30 cellular contexts compared by ENCODE assay signal in the genomic region with DNA sequence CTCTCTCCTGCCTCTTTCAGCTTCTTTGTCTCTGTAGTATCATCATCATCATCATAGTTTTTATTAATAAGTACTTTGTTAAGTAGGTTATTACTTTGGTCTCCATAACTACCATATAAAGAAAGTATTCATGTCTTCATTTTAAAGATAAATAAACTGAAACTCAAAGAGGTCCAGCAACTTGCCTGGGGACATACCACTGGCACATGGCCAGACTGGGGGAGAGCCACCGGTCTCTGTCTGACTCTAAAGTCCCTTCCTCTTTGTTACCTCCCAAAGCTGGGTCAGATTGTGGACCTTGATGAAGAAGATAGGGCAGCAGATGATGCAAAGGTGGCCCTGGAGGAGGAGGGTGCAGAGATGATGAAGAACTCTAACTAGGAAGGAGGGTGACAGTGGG. TPM values are rescaled to one million over a fixed set of nuclear protein-coding genes. Genes with fewer than 3 reads are reported as not detected.
"Had no signal": no experiment of that assay in that cellular context is flagged by ENCODE, and none has a peak within 500 bp of the region (broad histone marks: within the 10 kb centered on the region; RNA-seq: fewer than 3 reads in every experiment).

No MANE protein-coding gene starts in this region.

- H2AFZ ChIP-seq: parathyroid adenoma had no signal

- H3K36me3 Mint-ChIP-seq: activated naive CD4-positive, alpha-beta T cell treated with anti-CD3 and anti-CD28 coated beads, Interleukin-2, amount 50 U/mL, for 72 hours; brain; memory B cell; stimulated activated memory B cell treated with anti-CD40 and anti-IgM and Interleukin-4, amounts not matched to agents 10 μg/mL and 1 μg/mL and 100 μg/mL, for 72 hours had no signal

- H3K9ac ChIP-seq: parathyroid adenoma had no signal

- H3K27me3 ChIP-seq: right lobe of liver, upper lobe of left lung had no signal

- H3K4me3 Mint-ChIP-seq: activated CD4-positive, alpha-beta T cell treated with anti-CD3 and anti-CD28 coated beads, Interleukin-2, amount 10 ng/mL, durations not matched to agents 7 days and 5 days; activated CD8-positive, alpha-beta T cell treated with anti-CD3 and anti-CD28 coated beads, Interleukin-2, amount 10 ng/mL, durations not matched to agents 7 days and 5 days; brain; memory B cell; nephron; stimulated activated memory B cell treated with anti-CD40 and anti-IgM and Interleukin-4, amounts not matched to agents 10 μg/mL and 1 μg/mL and 100 μg/mL, for 72 hours had no signal

- ATAC-seq: activated CD8-positive, alpha-beta T cell treated with anti-CD3 and anti-CD28 coated beads, Interleukin-2, amount 10 ng/mL, durations not matched to agents 7 days and 5 days; activated naive CD4-positive, alpha-beta T cell treated with anti-CD3 and anti-CD28 coated beads, Interleukin-2, amount 50 U/mL, for 72 hours; esophagus mucosa; stimulated activated memory B cell treated with anti-CD40 and anti-IgM and Interleukin-4, amounts not matched to agents 10 μg/mL and 1 μg/mL and 100 μg/mL, for 72 hours had no signal

- H3K4me3 ChIP-seq: right lobe of liver, skin epidermis, stomach, upper lobe of left lung had no signal

- H3K27ac Mint-ChIP-seq: activated CD4-positive, alpha-beta T cell treated with anti-CD3 and anti-CD28 coated beads, Interleukin-2, amount 10 ng/mL, durations not matched to agents 7 days and 5 days; activated CD8-positive, alpha-beta T cell treated with anti-CD3 and anti-CD28 coated beads, Interleukin-2, amount 10 ng/mL, durations not matched to agents 7 days and 5 days; brain; memory B cell; stimulated activated memory B cell treated with anti-CD40 and anti-IgM and Interleukin-4, amounts not matched to agents 10 μg/mL and 1 μg/mL and 100 μg/mL, for 72 hours had no signal

- H3K27ac ChIP-seq: parathyroid adenoma, right lobe of liver, stomach, upper lobe of left lung, WERI-Rb-1 had no signal

- H3K36me3 ChIP-seq: right lobe of liver, stomach, upper lobe of left lung, WERI-Rb-1 had no signal

- DNase-seq: activated CD4-positive, alpha-beta T cell treated with anti-CD3 and anti-CD28 coated beads, Interleukin-2, amount 10 ng/mL, durations not matched to agents 7 days and 5 days; activated CD4-positive, CD25-positive, alpha-beta regulatory T cell treated with anti-CD3 and anti-CD28 coated beads, Interleukin-2, amount 50 U/mL, for 72 hours; activated T-cell treated with anti-CD3 and anti-CD28 coated beads, Interleukin-2, amount 50 U/mL, for 1 hour; aorta; caudate nucleus; effector memory CD4-positive, alpha-beta T cell; glutamatergic neuron; hypothalamus; nucleus accumbens; right lobe of liver; stimulated activated CD4-positive, alpha-beta T cell treated with anti-CD3 and anti-CD28 coated beads, Interleukin-2, amount 100 ng/mL, for 24 hours; stomach; T-helper 1 cell; upper lobe of left lung had no signal

- H3K9me3 Mint-ChIP-seq: activated CD4-positive, alpha-beta T cell treated with anti-CD3 and anti-CD28 coated beads, Interleukin-2, amount 10 ng/mL, durations not matched to agents 7 days and 5 days; activated naive CD4-positive, alpha-beta T cell treated with anti-CD3 and anti-CD28 coated beads, Interleukin-2, amount 50 U/mL, for 72 hours; brain; memory B cell; nephron; stimulated activated memory B cell treated with anti-CD40 and anti-IgM and Interleukin-4, amounts not matched to agents 10 μg/mL and 1 μg/mL and 100 μg/mL, for 72 hours had no signal

- H3K4me1 ChIP-seq: parathyroid adenoma, right lobe of liver, upper lobe of left lung had no signal

- H3K9me3 ChIP-seq: right lobe of liver, stomach, upper lobe of left lung had no signal

- H3K4me1 Mint-ChIP-seq: activated CD4-positive, alpha-beta T cell treated with anti-CD3 and anti-CD28 coated beads, Interleukin-2, amount 10 ng/mL, durations not matched to agents 7 days and 5 days; memory B cell; stimulated activated memory B cell treated with anti-CD40 and anti-IgM and Interleukin-4, amounts not matched to agents 10 μg/mL and 1 μg/mL and 100 μg/mL, for 72 hours had no signal

- H3K79me2 ChIP-seq: parathyroid adenoma had no signal

RNA-seq across cellular contexts. Expression of gene CDX1, which starts 8.5 kb away (rescaled TPM):
- total RNA-seq: activated CD4-positive, alpha-beta T cell treated with anti-CD3 and anti-CD28 coated beads, Interleukin-2, amount 10 ng/mL, durations not matched to agents 7 days and 5 days; activated CD8-positive, alpha-beta T cell treated with anti-CD3 and anti-CD28 coated beads, Interleukin-2, amount 10 ng/mL, durations not matched to agents 7 days and 5 days; activated naive CD4-positive, alpha-beta T cell treated with anti-CD3 and anti-CD28 coated beads, Interleukin-2, amount 50 U/mL, for 72 hours; aorta; dermis microvascular lymphatic vessel endothelial cell; esophagus mucosa; frontal cortex; liver; myocyte; right lobe of liver; temporal lobe had no signal
- polyA plus RNA-seq: liver had no signal

RNA-seq across cellular contexts. Expression of gene SLC6A7, which starts 14.8 kb away (rescaled TPM):
- total RNA-seq: activated CD4-positive, alpha-beta T cell treated with anti-CD3 and anti-CD28 coated beads, Interleukin-2, amount 10 ng/mL, durations not matched to agents 7 days and 5 days; activated CD8-positive, alpha-beta T cell treated with anti-CD3 and anti-CD28 coated beads, Interleukin-2, amount 10 ng/mL, durations not matched to agents 7 days and 5 days; activated naive CD4-positive, alpha-beta T cell treated with anti-CD3 and anti-CD28 coated beads, Interleukin-2, amount 50 U/mL, for 72 hours; aorta; dermis microvascular lymphatic vessel endothelial cell; esophagus mucosa; liver; myocyte; right lobe of liver had no signal
- polyA plus RNA-seq: adipose tissue, liver, stomach had no signal
